Comparison of ENCODE assay signal across 16 cellular contexts in the genomic region with DNA sequence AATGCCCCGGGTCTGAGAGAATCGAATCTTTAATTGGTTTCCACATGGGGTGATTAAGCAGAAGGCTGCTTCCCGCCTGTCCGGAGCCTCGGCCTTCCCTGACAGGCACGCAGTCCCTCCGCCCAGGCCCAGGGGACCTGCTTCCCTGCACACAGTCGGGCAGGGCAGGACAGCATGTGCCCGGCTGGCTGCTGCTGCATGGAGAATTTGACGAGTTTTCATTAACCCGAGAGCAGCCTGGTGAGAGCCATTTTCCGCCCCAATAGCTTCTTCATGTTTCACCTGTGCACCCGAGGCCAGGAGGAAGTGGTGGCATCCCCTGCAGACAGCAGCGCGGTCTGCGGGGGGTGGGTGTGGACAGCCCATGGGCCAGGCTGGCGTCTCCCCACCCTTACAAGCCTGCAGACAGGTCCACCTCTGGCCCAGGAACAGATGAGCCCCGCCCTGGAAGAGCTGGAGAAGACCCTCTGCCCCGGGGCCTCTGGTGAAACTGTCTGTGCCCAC.
A peak's percentile ranks its signal among the peaks of the same experiment; 100 is the strongest.
DNase-seq lines count a peak whose midpoint lies in the region; ATAC-seq, FAIRE-seq and TF ChIP-seq lines count a peak whose summit lies in the region.
"Had no signal": no experiment of that assay in that cellular context is flagged by ENCODE, and none has a peak within 500 bp of the region (broad histone marks: within the 10 kb centered on the region; RNA-seq: fewer than 3 reads in every experiment).

No MANE protein-coding gene starts in this region.

- H3K4me3 ChIP-seq in testis (no peak overlapping the region), small intestine (ENCODE audit: low read depth in 1 of 2, low read length in 2 of 2) (no peak overlapping the region)

- no peaks in the 10 kb centered on the region for H3K9me3 Mint-ChIP-seq in stimulated activated naive CD8-positive, alpha-beta T cell treated with anti-CD3 and anti-CD28 coated beads, Interleukin-15, amount 100 ng/mL, for 72 hours
- no peaks in the 10 kb centered on the region for H3K9me3 Mint-ChIP-seq in activated naive CD8-positive, alpha-beta T cell (ENCODE audit: low read depth)

- H3K9me3 ChIP-seq in testis (no peaks in the 10 kb centered on the region), small intestine (ENCODE audit: control insufficient read depth, low read depth) (no peaks in the 10 kb centered on the region)
- H3K9me3 ChIP-seq: SK-N-SH had no signal

- peaks cover 28% of the 10 kb centered on the region for H3K4me1 ChIP-seq in testis
- no peaks in the 10 kb centered on the region for H3K4me1 ChIP-seq in small intestine (ENCODE audit: control insufficient read depth in 2 of 2, insufficient read depth in 1 of 2, low read depth in 1 of 2, low read length in 1 of 2)

- WGBS in testis, 2 donors, result 61 to 68% methylated on average over 5 to 19 of the region's 19 CpGs
- 70 to 87% (median 82%) methylated on average over 19 of the region's 19 CpGs for WGBS in small intestine, 3 donors

- ATAC-seq in stimulated activated naive CD8-positive, alpha-beta T cell treated with anti-CD3 and anti-CD28 coated beads, Interleukin-15, amount 100 ng/mL, for 72 hours, result no peak
- no peak for ATAC-seq in stimulated activated naive CD8-positive, alpha-beta T cell treated with anti-CD3 and anti-CD28 coated beads, Interleukin-15, Interleukin-2, amounts not matched to agents 100 U/mL and 50 U/mL, for 24 hours
- peak; percentile 27 for ATAC-seq in HG02973 (IDR thresholded peaks at IDR 0.05; ENCODE audit: unreplicated experiment)
- ATAC-seq: left ventricle myocardium superior, PC-3 had no signal

- H3K27ac ChIP-seq in testis, result peak overlapping the region; percentile 2 to 4
- H3K27ac ChIP-seq in small intestine (ENCODE audit: low read depth in 1 of 2, low read length in 1 of 2), result no peak overlapping the region

- intact Hi-C loops in testis (cut with DNase I; ENCODE audit: low total_unique reads), result no loop called here

- no peak for DNase-seq in stimulated activated naive CD8-positive, alpha-beta T cell treated with anti-CD3 and anti-CD28 coated beads, Interleukin-15, amount 100 ng/mL, for 72 hours
- no peak for DNase-seq in stimulated activated naive CD8-positive, alpha-beta T cell treated with anti-CD3 and anti-CD28 coated beads, Interleukin-15, Interleukin-2, amounts not matched to agents 100 U/mL and 50 U/mL, for 24 hours
- DNase-seq in testis (no peak), NCI-H526 (lab: John Stamatoyannopoulos, UW) (no peak), small intestine (no peak)
- no peak for DNase-seq in stimulated activated CD4-positive, alpha-beta T cell treated with anti-CD3 and anti-CD28 coated beads, Interleukin-4, amount 100 ng/mL, for 24 hours
- DNase-seq: DMS153, left ventricle myocardium superior, MM.1S, NCI-H2029, NCI-H524, PC-3, SK-N-SH had no signal

- FAIRE-seq in small intestine (lab: Jason Lieb, UNC), result no peak
- FAIRE-seq: H1 had no signal

- no peak overlapping the region for H3K4me3 Mint-ChIP-seq in stimulated activated naive CD8-positive, alpha-beta T cell treated with anti-CD3 and anti-CD28 coated beads, Interleukin-15, amount 100 ng/mL, for 72 hours
- H3K4me3 Mint-ChIP-seq in activated naive CD8-positive, alpha-beta T cell, result no peak overlapping the region

- no peaks in the 10 kb centered on the region for H3K36me3 Mint-ChIP-seq in activated naive CD8-positive, alpha-beta T cell

- H3K27ac Mint-ChIP-seq in stimulated activated naive CD8-positive, alpha-beta T cell treated with anti-CD3 and anti-CD28 coated beads, Interleukin-15, amount 100 ng/mL, for 72 hours, result peak overlapping the region; percentile 33 to 42
- peak overlapping the region; percentile 28 for H3K27ac Mint-ChIP-seq in activated naive CD8-positive, alpha-beta T cell

- H3K36me3 ChIP-seq in testis (ENCODE audit: low read depth, missing control alignments), result no peaks in the 10 kb centered on the region
- peaks cover 0 to 2% of the 10 kb centered on the region in 2 donors for H3K36me3 ChIP-seq in small intestine (ENCODE audit: control insufficient read depth in 2 of 2, insufficient read depth in 2 of 2, low read length in 2 of 2)

- H3K4me1 Mint-ChIP-seq in stimulated activated naive CD8-positive, alpha-beta T cell treated with anti-CD3 and anti-CD28 coated beads, Interleukin-15, amount 100 ng/mL, for 72 hours, result peaks cover 31% of the 10 kb centered on the region
- peaks cover 26% of the 10 kb centered on the region for H3K4me1 Mint-ChIP-seq in activated naive CD8-positive, alpha-beta T cell (ENCODE audit: low read depth)

- no peak for TF ChIP-seq POLR2A in testis (IDR thresholded peaks at IDR 0.05)

- TF ChIP-seq CTCF in testis (IDR thresholded peaks at IDR 0.05), result no peak

- H3K27me3 Mint-ChIP-seq in stimulated activated naive CD8-positive, alpha-beta T cell treated with anti-CD3 and anti-CD28 coated beads, Interleukin-15, amount 100 ng/mL, for 72 hours, result no peaks in the 10 kb centered on the region
- no peaks in the 10 kb centered on the region for H3K27me3 Mint-ChIP-seq in activated naive CD8-positive, alpha-beta T cell

- no peaks in the 10 kb centered on the region for H3K27me3 ChIP-seq in testis
- H3K27me3 ChIP-seq in small intestine (ENCODE audit: control insufficient read depth in 2 of 2, insufficient read depth in 2 of 2, low read length in 2 of 2), result no peaks in the 10 kb centered on the region

Comparison
In these comparisons a context has a peak if more than half of its experiments do, and no peak if none do; other contexts are left out.
1. H3K27ac ChIP-seq: peak in testis (2 of 2); none in small intestine (0 of 2).